In the genomic region with DNA sequence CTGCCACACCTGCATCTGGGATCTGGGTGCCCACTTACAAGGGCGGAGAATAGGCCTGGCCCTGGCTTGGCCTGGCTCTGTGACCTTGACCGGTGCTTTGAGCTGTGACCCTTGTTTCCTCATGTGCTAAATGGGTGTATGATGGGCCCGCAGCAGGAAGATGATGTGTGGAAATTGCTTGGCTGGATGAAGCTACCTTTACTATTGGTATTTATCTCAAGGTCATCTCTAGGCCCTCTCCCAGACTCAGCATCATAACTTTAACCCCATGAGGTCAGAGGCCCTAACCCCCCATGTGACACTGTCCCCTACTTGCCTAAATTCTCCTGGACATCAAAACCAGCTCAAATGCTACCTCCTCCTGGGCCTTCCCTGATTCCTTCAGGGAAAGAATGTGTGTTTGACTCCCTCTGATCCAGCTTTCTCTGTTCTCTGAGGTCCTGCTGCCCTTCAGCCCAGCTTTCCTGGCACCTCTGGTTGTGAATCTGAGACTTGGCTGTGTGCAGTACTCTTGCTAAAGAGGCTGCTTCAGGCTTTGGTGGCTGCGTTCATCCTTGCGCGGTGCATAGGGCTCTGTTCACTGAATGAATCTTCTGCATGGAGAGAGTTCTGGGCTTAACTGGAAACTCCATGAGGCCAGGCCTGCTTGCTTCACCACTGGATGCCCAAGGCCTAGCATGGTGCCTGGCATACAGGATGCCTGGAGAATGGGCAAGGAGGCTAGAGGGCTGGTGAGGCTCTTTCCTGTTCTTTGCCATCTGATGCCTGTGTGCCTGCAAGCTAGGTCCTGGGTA, we compare ENCODE assay signal across 15 cellular contexts. TPM values are rescaled to one million over a fixed set of nuclear protein-coding genes. Genes with fewer than 3 reads are reported as not detected.
DNase-seq lines count a peak whose midpoint lies in the region; ATAC-seq and TF ChIP-seq lines count a peak whose summit lies in the region.
"Had no signal": no experiment of that assay in that cellular context is flagged by ENCODE, and none has a peak within 500 bp of the region (broad histone marks: within the 10 kb centered on the region; RNA-seq: fewer than 3 reads in every experiment).

No MANE protein-coding gene starts in this region.

- no peak overlapping the region for H3K4me3 Mint-ChIP-seq in T-helper 1 cell treated with Interleukin-12 subunit alpha and Interleukin-12 subunit beta and Interleukin-4 antibody, amounts not matched to agents 30 μg/mL and 1 μg/mL, for 36 hours
- no peak overlapping the region for H3K4me3 Mint-ChIP-seq in CD4-positive, alpha-beta T cell
- H3K4me3 Mint-ChIP-seq in activated CD8-positive, alpha-beta T cell treated with anti-CD3 and anti-CD28 coated beads, Interleukin-2, amount 10 ng/mL, durations not matched to agents 7 days and 5 days = no peak overlapping the region
- peak overlapping the region; percentile 72 for H3K4me3 Mint-ChIP-seq in natural killer cell
- H3K4me3 Mint-ChIP-seq: HFFc6, WTC11 had no signal

- H3K27ac ChIP-seq in CD4-positive, alpha-beta T cell (ENCODE audit: low read depth, low read length) = no peak overlapping the region
- no peak overlapping the region for H3K27ac ChIP-seq in tibial nerve
- H3K27ac ChIP-seq: 22Rv1 had no signal

- 95 to 97% methylated on average over 4 to 6 of the region's 6 CpGs for WGBS in tibial nerve, 2 donors

- no peak for TF ChIP-seq EP300 in tibial nerve (IDR thresholded peaks at IDR 0.05)

- H3K4me1 Mint-ChIP-seq in T-helper 1 cell treated with Interleukin-12 subunit alpha and Interleukin-12 subunit beta and Interleukin-4 antibody, amounts not matched to agents 30 μg/mL and 1 μg/mL, for 36 hours (ENCODE audit: low read depth) = peaks cover 24% of the 10 kb centered on the region
- peaks cover 17% of the 10 kb centered on the region for H3K4me1 Mint-ChIP-seq in CD4-positive, alpha-beta T cell (ENCODE audit: low read depth)
- H3K4me1 Mint-ChIP-seq in activated CD8-positive, alpha-beta T cell treated with anti-CD3 and anti-CD28 coated beads, Interleukin-2, amount 10 ng/mL, durations not matched to agents 7 days and 5 days (ENCODE audit: low read depth) = peaks cover 40% of the 10 kb centered on the region
- peaks cover 23 to 40% of the 10 kb centered on the region in 2 donors for H3K4me1 Mint-ChIP-seq in natural killer cell

- ATAC-seq in CD4-positive, alpha-beta T cell (ENCODE audit: poor library complexity) = no peak
- no peak for ATAC-seq in activated CD8-positive, alpha-beta T cell treated with anti-CD3 and anti-CD28 coated beads, Interleukin-2, amount 10 ng/mL, durations not matched to agents 7 days and 5 days
- no peak for ATAC-seq in natural killer cell
- no peak for ATAC-seq in HG02840 (IDR thresholded peaks at IDR 0.05; ENCODE audit: low FRiP score, unreplicated experiment)
- ATAC-seq: WTC11 had no signal

- TF ChIP-seq CTCF in CD4-positive, alpha-beta T cell (IDR thresholded peaks at IDR 0.05) = no peak
- TF ChIP-seq CTCF in natural killer cell (IDR thresholded peaks at IDR 0.05) = no peak
- TF ChIP-seq CTCF in tibial nerve (IDR thresholded peaks at IDR 0.05) = no peak

- H3K4me1 ChIP-seq in tibial nerve = peaks cover 0 to 5% (median 2%) of the 10 kb centered on the region in 4 donors

- H3K27ac Mint-ChIP-seq in T-helper 1 cell treated with Interleukin-12 subunit alpha and Interleukin-12 subunit beta and Interleukin-4 antibody, amounts not matched to agents 30 μg/mL and 1 μg/mL, for 36 hours = peak overlapping the region; percentile 85
- H3K27ac Mint-ChIP-seq in CD4-positive, alpha-beta T cell = peak overlapping the region; percentile 24
- H3K27ac Mint-ChIP-seq in activated CD8-positive, alpha-beta T cell treated with anti-CD3 and anti-CD28 coated beads, Interleukin-2, amount 10 ng/mL, durations not matched to agents 7 days and 5 days = peak overlapping the region; percentile 92
- peak overlapping the region; percentile 81 for H3K27ac Mint-ChIP-seq in natural killer cell
- H3K27ac Mint-ChIP-seq: HFFc6, WTC11 had no signal

- H3K9me3 Mint-ChIP-seq in T-helper 1 cell treated with Interleukin-12 subunit alpha and Interleukin-12 subunit beta and Interleukin-4 antibody, amounts not matched to agents 30 μg/mL and 1 μg/mL, for 36 hours = no peaks in the 10 kb centered on the region
- H3K9me3 Mint-ChIP-seq in CD4-positive, alpha-beta T cell = no peaks in the 10 kb centered on the region
- H3K9me3 Mint-ChIP-seq in activated CD8-positive, alpha-beta T cell treated with anti-CD3 and anti-CD28 coated beads, Interleukin-2, amount 10 ng/mL, durations not matched to agents 7 days and 5 days (ENCODE audit: insufficient read depth) = peaks cover 4% of the 10 kb centered on the region
- no peaks in the 10 kb centered on the region for H3K9me3 Mint-ChIP-seq in natural killer cell
- H3K9me3 Mint-ChIP-seq: HFFc6, WTC11 had no signal

- H3K27me3 Mint-ChIP-seq in T-helper 1 cell treated with Interleukin-12 subunit alpha and Interleukin-12 subunit beta and Interleukin-4 antibody, amounts not matched to agents 30 μg/mL and 1 μg/mL, for 36 hours (ENCODE audit: low read depth) = peaks cover 9% of the 10 kb centered on the region
- no peaks in the 10 kb centered on the region for H3K27me3 Mint-ChIP-seq in CD4-positive, alpha-beta T cell
- H3K27me3 Mint-ChIP-seq in activated CD8-positive, alpha-beta T cell treated with anti-CD3 and anti-CD28 coated beads, Interleukin-2, amount 10 ng/mL, durations not matched to agents 7 days and 5 days (ENCODE audit: low read depth) = peaks cover 7% of the 10 kb centered on the region
- peaks cover 23% of the 10 kb centered on the region in 2 donors for H3K27me3 Mint-ChIP-seq in natural killer cell (ENCODE audit: low read depth in 2 of 2)

- CTCF ChIA-PET in CD4-positive, alpha-beta T cell (lab: Charles Lee) = no interaction called here
- CTCF ChIA-PET in activated CD8-positive, alpha-beta T cell treated with anti-CD3 and anti-CD28 coated beads, Interleukin-2, amount 10 ng/mL, durations not matched to agents 7 days and 5 days (lab: Charles Lee) = interaction anchor here (1.3 to 1.7 kb wide), 2 partner anchors 117 to 174 kb away, joined by 3 read pairs; no protein-coding TSS in a partner anchor

- POLR2A ChIA-PET in CD4-positive, alpha-beta T cell (lab: Charles Lee) = interaction anchor here (1.4 to 1.6 kb wide), 2 partner anchors 25 to 274 kb away, joined by 4 to 9 read pairs; a partner anchor contains a TSS
- POLR2A ChIA-PET in activated CD8-positive, alpha-beta T cell treated with anti-CD3 and anti-CD28 coated beads, Interleukin-2, amount 10 ng/mL, durations not matched to agents 7 days and 5 days (lab: Charles Lee) = interaction anchor here (1.9 to 2.7 kb wide), 2 partner anchors 25 to 54 kb away, joined by 5 to 7 read pairs; a partner anchor contains a TSS

- no peaks in the 10 kb centered on the region for H3K36me3 ChIP-seq in tibial nerve
- H3K36me3 ChIP-seq: BE2C had no signal

- TF ChIP-seq POLR2A in tibial nerve (IDR thresholded peaks at IDR 0.05) = no peak

- intact Hi-C loops in CD4-positive, alpha-beta T cell (cut with DNase I, micrococcal nuclease) = no loop called here
- intact Hi-C loops in natural killer cell (cut with micrococcal nuclease) = loop anchor here (2.0 kb wide), 1 partner anchor 56 kb away; no protein-coding TSS in a partner anchor

- no peak overlapping the region for H3K4me3 ChIP-seq in tibial nerve

- no peaks in the 10 kb centered on the region for H3K9me3 ChIP-seq in CD4-positive, alpha-beta T cell (ENCODE audit: control insufficient read depth, low read length)
- no peaks in the 10 kb centered on the region for H3K9me3 ChIP-seq in tibial nerve
- H3K9me3 ChIP-seq: BE2C had no signal

- H3K36me3 Mint-ChIP-seq in T-helper 1 cell treated with Interleukin-12 subunit alpha and Interleukin-12 subunit beta and Interleukin-4 antibody, amounts not matched to agents 30 μg/mL and 1 μg/mL, for 36 hours (ENCODE audit: low read depth) = no peaks in the 10 kb centered on the region
- no peaks in the 10 kb centered on the region for H3K36me3 Mint-ChIP-seq in CD4-positive, alpha-beta T cell (ENCODE audit: low read depth)
- H3K36me3 Mint-ChIP-seq in activated CD8-positive, alpha-beta T cell treated with anti-CD3 and anti-CD28 coated beads, Interleukin-2, amount 10 ng/mL, durations not matched to agents 7 days and 5 days (ENCODE audit: low read depth) = no peaks in the 10 kb centered on the region
- H3K36me3 Mint-ChIP-seq in natural killer cell = no peaks in the 10 kb centered on the region
- H3K36me3 Mint-ChIP-seq: WTC11 had no signal

- H3K27me3 ChIP-seq in CD4-positive, alpha-beta T cell (ENCODE audit: control insufficient read depth, insufficient read depth, low read length) = no peaks in the 10 kb centered on the region
- H3K27me3 ChIP-seq in tibial nerve = no peaks in the 10 kb centered on the region
- H3K27me3 ChIP-seq: BE2C had no signal

- no peak for DNase-seq in T-helper 1 cell
- DNase-seq in CD4-positive, alpha-beta T cell = no peak
- no peak for DNase-seq in activated CD8-positive, alpha-beta T cell treated with anti-CD3 and anti-CD28 coated beads, Interleukin-2, amount 10 ng/mL, durations not matched to agents 7 days and 5 days
- DNase-seq in natural killer cell = no peak
- DNase-seq in islet precursor cell = no peak
- no peak for DNase-seq in tibial nerve (ENCODE audit: low spot score in 2 of 2)
- DNase-seq: BE2C, HFFc6, NCI-H1105 treated with DMSO at 0.1 percent for 48 hours, NCI-H524, SHP77 treated with DMSO at 0.1 percent for 48 hours had no signal

RNA-seq across cellular contexts. Expression of a gene that starts 25.2 kb away (rescaled TPM):
- total RNA-seq in CD4-positive, alpha-beta T cell = 10 to 100 TPM; 27.8 to 31.2 TPM
- 10 to 100 TPM; 36.8 to 37.9 TPM for total RNA-seq in activated CD8-positive, alpha-beta T cell treated with anti-CD3 and anti-CD28 coated beads, Interleukin-2, amount 10 ng/mL, durations not matched to agents 7 days and 5 days
- total RNA-seq in natural killer cell (10 to 100 TPM; 43.7 to 55.4 (median 50.1) TPM), tibial nerve (10 to 100 TPM; 11.8 to 24.9 (median 13.5) TPM)

Comparison
In these comparisons a context has a peak if more than half of its experiments do, and no peak if none do; other contexts are left out.
1. H3K27ac Mint-ChIP-seq: peak in every context shown above with its lines; median percentile 92 in activated CD8-positive, alpha-beta T cell treated with anti-CD3 and anti-CD28 coated beads, Interleukin-2, amount 10 ng/mL, durations not matched to agents 7 days and 5 days; 85 in T-helper 1 cell treated with Interleukin-12 subunit alpha and Interleukin-12 subunit beta and Interleukin-4 antibody, amounts not matched to agents 30 μg/mL and 1 μg/mL, for 36 hours; 81 in natural killer cell; 24 in CD4-positive, alpha-beta T cell.